ENCODE assay signal across 1 cellular context in the genomic region with DNA sequence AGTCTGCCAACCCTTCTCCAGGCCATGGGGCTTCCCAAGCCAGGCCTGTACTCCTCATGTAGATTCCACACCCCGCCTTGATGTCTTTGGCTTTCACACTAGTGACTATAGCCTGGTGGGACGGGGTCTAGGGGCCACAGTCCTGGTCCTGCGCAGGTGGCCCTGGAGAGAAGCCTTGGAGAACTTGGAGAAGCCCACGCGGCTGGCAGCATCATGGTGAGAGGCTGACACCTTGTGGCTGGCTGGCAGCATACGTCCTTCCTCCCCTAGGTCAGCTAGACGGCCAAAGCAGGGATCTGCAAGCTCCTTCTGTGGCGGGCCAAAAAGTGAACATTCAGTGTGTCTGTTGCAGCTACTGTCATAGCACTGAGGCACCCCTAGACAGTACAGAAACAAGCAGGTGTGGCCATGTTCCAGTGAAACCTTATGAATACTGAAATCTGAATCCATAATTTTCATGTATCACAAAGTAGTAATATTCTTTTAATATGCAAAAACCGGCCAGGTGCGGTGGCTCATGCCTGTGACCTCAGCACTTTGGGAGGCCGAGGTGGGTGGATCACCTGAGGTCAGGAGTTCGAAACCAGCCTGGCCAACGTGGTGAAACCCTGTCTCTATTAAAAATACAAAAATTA.
A peak's percentile ranks its signal among the peaks of the same experiment; 100 is the strongest.
TF ChIP-seq lines count a peak whose summit lies in the region.

No MANE protein-coding gene starts in this region.

TF ChIP-seq in HepG2, 621 proteins besides CTCF, POLR2A, EP300 and RAD21 (continued from another document):
- TF ChIP-seq, protein P1, sequence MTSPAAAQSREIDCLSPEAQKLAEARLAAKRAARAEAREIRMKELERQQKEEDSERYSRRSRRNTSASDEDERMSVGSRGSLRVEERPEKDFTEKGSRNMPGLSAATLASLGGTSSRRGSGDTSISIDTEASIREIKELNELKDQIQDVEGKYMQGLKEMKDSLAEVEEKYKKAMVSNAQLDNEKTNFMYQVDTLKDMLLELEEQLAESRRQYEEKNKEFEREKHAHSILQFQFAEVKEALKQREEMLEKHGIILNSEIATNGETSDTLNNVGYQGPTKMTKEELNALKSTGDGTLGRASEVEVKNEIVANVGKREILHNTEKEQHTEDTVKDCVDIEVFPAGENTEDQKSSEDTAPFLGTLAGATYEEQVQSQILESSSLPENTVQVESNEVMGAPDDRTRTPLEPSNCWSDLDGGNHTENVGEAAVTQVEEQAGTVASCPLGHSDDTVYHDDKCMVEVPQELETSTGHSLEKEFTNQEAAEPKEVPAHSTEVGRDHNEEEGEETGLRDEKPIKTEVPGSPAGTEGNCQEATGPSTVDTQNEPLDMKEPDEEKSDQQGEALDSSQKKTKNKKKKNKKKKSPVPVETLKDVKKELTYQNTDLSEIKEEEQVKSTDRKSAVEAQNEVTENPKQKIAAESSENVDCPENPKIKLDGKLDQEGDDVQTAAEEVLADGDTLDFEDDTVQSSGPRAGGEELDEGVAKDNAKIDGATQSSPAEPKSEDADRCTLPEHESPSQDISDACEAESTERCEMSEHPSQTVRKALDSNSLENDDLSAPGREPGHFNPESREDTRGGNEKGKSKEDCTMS (CRISPR knock-in tag; conservative IDR thresholded peaks at IDR 0.05), result no peak
- TF ChIP-seq, protein P2, sequence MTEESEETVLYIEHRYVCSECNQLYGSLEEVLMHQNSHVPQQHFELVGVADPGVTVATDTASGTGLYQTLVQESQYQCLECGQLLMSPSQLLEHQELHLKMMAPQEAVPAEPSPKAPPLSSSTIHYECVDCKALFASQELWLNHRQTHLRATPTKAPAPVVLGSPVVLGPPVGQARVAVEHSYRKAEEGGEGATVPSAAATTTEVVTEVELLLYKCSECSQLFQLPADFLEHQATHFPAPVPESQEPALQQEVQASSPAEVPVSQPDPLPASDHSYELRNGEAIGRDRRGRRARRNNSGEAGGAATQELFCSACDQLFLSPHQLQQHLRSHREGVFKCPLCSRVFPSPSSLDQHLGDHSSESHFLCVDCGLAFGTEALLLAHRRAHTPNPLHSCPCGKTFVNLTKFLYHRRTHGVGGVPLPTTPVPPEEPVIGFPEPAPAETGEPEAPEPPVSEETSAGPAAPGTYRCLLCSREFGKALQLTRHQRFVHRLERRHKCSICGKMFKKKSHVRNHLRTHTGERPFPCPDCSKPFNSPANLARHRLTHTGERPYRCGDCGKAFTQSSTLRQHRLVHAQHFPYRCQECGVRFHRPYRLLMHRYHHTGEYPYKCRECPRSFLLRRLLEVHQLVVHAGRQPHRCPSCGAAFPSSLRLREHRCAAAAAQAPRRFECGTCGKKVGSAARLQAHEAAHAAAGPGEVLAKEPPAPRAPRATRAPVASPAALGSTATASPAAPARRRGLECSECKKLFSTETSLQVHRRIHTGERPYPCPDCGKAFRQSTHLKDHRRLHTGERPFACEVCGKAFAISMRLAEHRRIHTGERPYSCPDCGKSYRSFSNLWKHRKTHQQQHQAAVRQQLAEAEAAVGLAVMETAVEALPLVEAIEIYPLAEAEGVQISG (CRISPR knock-in tag; IDR thresholded peaks at IDR 0.05), result 0 out of 2 replicates have a peak, but pooled peaks have one; percentile 25
- TF ChIP-seq, protein P3, sequence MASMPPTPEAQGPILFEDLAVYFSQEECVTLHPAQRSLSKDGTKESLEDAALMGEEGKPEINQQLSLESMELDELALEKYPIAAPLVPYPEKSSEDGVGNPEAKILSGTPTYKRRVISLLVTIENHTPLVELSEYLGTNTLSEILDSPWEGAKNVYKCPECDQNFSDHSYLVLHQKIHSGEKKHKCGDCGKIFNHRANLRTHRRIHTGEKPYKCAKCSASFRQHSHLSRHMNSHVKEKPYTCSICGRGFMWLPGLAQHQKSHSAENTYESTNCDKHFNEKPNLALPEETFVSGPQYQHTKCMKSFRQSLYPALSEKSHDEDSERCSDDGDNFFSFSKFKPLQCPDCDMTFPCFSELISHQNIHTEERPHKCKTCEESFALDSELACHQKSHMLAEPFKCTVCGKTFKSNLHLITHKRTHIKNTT (CRISPR knock-in tag; IDR thresholded peaks at IDR 0.05), result no peak
- TF ChIP-seq SAP130 (CRISPR knock-in tag; IDR thresholded peaks at IDR 0.05; ENCODE audit: low read depth), result 0 out of 2 replicates have a peak, but pooled peaks have one; percentile 18
- no peak for TF ChIP-seq FOXK1 (CRISPR knock-in tag; IDR thresholded peaks at IDR 0.05; ENCODE audit: borderline replicate concordance, low read depth)
- TF ChIP-seq IRX3 (CRISPR knock-in tag; IDR thresholded peaks at IDR 0.05; ENCODE audit: borderline replicate concordance, low read depth), result no peak
- TF ChIP-seq ARHGAP35 (CRISPR knock-in tag; IDR thresholded peaks at IDR 0.05; ENCODE audit: borderline replicate concordance), result no peak
- TF ChIP-seq SP140L (CRISPR knock-in tag; IDR thresholded peaks at IDR 0.05; ENCODE audit: borderline replicate concordance), result no peak
- TF ChIP-seq ZNF367 (CRISPR knock-in tag; IDR thresholded peaks at IDR 0.05; ENCODE audit: borderline replicate concordance), result no peak
- 0 out of 2 replicates have a peak, but pooled peaks have one; percentile 43 for TF ChIP-seq FOXO1 (CRISPR knock-in tag; IDR thresholded peaks at IDR 0.05)
- TF ChIP-seq, protein P4, sequence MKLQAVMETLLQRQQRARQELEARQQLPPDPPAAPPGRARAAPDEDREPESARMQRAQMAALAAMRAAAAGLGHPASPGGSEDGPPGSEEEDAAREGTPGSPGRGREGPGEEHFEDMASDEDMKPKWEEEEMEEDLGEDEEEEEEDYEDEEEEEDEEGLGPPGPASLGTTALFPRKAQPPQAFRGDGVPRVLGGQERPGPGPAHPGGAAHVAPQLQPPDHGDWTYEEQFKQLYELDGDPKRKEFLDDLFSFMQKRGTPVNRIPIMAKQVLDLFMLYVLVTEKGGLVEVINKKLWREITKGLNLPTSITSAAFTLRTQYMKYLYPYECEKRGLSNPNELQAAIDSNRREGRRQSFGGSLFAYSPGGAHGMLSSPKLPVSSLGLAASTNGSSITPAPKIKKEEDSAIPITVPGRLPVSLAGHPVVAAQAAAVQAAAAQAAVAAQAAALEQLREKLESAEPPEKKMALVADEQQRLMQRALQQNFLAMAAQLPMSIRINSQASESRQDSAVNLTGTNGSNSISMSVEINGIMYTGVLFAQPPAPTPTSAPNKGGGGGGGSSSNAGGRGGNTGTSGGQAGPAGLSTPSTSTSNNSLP (IDR thresholded peaks at IDR 0.05; ENCODE audit: low read depth, low read length), result no peak
- no peak for TF ChIP-seq ZNF598 (CRISPR knock-in tag; IDR thresholded peaks at IDR 0.05; ENCODE audit: borderline replicate concordance)
- TF ChIP-seq, protein P5, sequence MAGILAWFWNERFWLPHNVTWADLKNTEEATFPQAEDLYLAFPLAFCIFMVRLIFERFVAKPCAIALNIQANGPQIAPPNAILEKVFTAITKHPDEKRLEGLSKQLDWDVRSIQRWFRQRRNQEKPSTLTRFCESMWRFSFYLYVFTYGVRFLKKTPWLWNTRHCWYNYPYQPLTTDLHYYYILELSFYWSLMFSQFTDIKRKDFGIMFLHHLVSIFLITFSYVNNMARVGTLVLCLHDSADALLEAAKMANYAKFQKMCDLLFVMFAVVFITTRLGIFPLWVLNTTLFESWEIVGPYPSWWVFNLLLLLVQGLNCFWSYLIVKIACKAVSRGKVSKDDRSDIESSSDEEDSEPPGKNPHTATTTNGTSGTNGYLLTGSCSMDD (CRISPR knock-in tag; IDR thresholded peaks at IDR 0.05), result no peak
- peak; percentile 76 for TF ChIP-seq ZNF263 (CRISPR knock-in tag; IDR thresholded peaks at IDR 0.05)
- TF ChIP-seq GATAD1 (CRISPR knock-in tag; IDR thresholded peaks at IDR 0.05), result 0 out of 2 replicates have a peak, but pooled peaks have one; percentile 16
- TF ChIP-seq KDM3A (CRISPR knock-in tag; IDR thresholded peaks at IDR 0.05; ENCODE audit: low read depth), result no peak
- TF ChIP-seq, protein P6, sequence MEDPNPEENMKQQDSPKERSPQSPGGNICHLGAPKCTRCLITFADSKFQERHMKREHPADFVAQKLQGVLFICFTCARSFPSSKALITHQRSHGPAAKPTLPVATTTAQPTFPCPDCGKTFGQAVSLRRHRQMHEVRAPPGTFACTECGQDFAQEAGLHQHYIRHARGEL (CRISPR knock-in tag; IDR thresholded peaks at IDR 0.05), result no peak
- TF ChIP-seq, protein P7, sequence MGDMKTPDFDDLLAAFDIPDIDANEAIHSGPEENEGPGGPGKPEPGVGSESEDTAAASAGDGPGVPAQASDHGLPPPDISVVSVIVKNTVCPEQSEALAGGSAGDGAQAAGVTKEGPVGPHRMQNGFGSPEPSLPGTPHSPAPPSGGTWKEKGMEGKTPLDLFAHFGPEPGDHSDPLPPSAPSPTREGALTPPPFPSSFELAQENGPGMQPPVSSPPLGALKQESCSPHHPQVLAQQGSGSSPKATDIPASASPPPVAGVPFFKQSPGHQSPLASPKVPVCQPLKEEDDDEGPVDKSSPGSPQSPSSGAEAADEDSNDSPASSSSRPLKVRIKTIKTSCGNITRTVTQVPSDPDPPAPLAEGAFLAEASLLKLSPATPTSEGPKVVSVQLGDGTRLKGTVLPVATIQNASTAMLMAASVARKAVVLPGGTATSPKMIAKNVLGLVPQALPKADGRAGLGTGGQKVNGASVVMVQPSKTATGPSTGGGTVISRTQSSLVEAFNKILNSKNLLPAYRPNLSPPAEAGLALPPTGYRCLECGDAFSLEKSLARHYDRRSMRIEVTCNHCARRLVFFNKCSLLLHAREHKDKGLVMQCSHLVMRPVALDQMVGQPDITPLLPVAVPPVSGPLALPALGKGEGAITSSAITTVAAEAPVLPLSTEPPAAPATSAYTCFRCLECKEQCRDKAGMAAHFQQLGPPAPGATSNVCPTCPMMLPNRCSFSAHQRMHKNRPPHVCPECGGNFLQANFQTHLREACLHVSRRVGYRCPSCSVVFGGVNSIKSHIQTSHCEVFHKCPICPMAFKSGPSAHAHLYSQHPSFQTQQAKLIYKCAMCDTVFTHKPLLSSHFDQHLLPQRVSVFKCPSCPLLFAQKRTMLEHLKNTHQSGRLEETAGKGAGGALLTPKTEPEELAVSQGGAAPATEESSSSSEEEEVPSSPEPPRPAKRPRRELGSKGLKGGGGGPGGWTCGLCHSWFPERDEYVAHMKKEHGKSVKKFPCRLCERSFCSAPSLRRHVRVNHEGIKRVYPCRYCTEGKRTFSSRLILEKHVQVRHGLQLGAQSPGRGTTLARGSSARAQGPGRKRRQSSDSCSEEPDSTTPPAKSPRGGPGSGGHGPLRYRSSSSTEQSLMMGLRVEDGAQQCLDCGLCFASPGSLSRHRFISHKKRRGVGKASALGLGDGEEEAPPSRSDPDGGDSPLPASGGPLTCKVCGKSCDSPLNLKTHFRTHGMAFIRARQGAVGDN (CRISPR knock-in tag; IDR thresholded peaks at IDR 0.05), result peak; percentile 21; the same call in 1 of the 2 replicates
- TF ChIP-seq SRY (CRISPR knock-in tag; IDR thresholded peaks at IDR 0.05), result 0 out of 2 replicates have a peak, but pooled peaks have one; percentile 32
- TF ChIP-seq, protein P8, sequence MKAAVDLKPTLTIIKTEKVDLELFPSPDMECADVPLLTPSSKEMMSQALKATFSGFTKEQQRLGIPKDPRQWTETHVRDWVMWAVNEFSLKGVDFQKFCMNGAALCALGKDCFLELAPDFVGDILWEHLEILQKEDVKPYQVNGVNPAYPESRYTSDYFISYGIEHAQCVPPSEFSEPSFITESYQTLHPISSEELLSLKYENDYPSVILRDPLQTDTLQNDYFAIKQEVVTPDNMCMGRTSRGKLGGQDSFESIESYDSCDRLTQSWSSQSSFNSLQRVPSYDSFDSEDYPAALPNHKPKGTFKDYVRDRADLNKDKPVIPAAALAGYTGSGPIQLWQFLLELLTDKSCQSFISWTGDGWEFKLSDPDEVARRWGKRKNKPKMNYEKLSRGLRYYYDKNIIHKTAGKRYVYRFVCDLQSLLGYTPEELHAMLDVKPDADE (CRISPR knock-in tag; IDR thresholded peaks at IDR 0.05), result no peak
- peak; percentile 38; the same call in 1 of the 2 replicates for TF ChIP-seq ERF (CRISPR knock-in tag; IDR thresholded peaks at IDR 0.05)
